Comparison of ENCODE assay signal across 8 cellular contexts in the genomic region with DNA sequence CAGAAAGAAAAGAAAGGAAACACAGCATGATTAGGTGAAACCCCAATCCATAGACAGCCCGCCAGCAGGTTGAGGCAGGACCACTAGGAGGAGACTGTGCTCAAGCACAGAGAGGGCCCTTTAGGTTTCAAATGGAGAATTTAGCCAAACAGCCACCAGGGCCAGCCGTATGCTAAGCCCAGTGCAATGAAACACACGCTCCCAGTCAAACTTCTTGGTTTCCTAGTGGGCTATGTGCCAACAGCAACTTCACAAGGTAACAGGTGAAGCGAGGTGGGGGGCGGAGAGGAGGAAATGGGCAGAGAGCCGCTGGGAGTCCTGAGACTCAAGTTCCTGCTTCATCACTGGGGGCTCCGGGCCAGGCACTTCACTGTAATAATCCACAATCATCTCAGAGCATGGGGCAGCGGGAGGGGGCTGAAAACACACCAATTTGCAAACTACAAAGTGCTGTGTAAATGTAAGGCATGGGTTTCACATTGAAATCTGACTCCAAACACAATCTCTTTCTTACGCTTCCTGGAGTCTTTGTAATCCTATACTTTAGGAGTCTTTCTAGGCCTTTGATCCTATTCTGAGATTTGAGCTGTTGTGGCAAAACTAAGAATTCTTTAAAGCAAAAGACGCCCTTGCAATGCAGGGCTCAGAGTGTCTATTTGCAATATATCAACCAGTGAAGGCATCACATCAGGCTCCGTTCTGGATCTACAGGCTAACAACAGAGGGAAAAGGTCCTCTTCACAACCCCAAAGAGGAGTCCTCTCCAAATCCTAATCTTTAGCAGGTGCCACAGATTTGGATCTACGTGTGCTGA.
DNase-seq lines count a peak whose midpoint lies in the region; ATAC-seq and TF ChIP-seq lines count a peak whose summit lies in the region.

No MANE protein-coding gene starts in this region.

- CTCF ChIA-PET in activated naive CD4-positive, alpha-beta T cell treated with anti-CD3 and anti-CD28 coated beads, Interleukin-2, amount 10 ng/mL, durations not matched to agents 7 days and 5 days (lab: Charles Lee): interaction anchor here (0.7 to 6.0 kb wide), 13 partner anchors 77 to 574 kb away, joined by 3 to 106 read pairs (median 5); no protein-coding TSS in a partner anchor

- H3K4me3 ChIP-seq in GM06990 (replicated peaks; ENCODE audit: low read depth, low read length): peak overlapping the region; percentile 11; the same call in 1 of the 2 replicates
- no peak overlapping the region for H3K4me3 ChIP-seq in right atrium auricular region

- peak; percentile 61 for ATAC-seq in GM21786 (IDR thresholded peaks at IDR 0.05; ENCODE audit: unreplicated experiment)

- no peaks in the 10 kb centered on the region for H3K27me3 Mint-ChIP-seq in activated naive CD4-positive, alpha-beta T cell treated with anti-CD3 and anti-CD28 coated beads, Interleukin-2, amount 10 ng/mL, durations not matched to agents 7 days and 5 days

- DNase-seq in GM06990 (ENCODE audit: extremely low read depth, insufficient read length) (peak; percentile 10), SK-MEL-5 (ENCODE audit: low read depth, low spot score) (peak; percentile 71), right atrium auricular region (ENCODE audit: low spot score) (no peak), NCI-H2171 (lab: John Stamatoyannopoulos, UW) (no peak)
- peak; percentile 76 for DNase-seq in activated naive CD4-positive, alpha-beta T cell treated with anti-CD3 and anti-CD28 coated beads, Interleukin-2, amount 10 ng/mL, durations not matched to agents 7 days and 5 days
- peak; percentile 72 for DNase-seq in stimulated activated CD4-positive, alpha-beta T cell treated with anti-CD3 and anti-CD28 coated beads, Interleukin-1b, Interleukin-23, amount 100 ng/mL, for 48 hours

- H3K4me3 Mint-ChIP-seq in activated naive CD4-positive, alpha-beta T cell treated with anti-CD3 and anti-CD28 coated beads, Interleukin-2, amount 10 ng/mL, durations not matched to agents 7 days and 5 days: peak overlapping the region; percentile 71

- H3K27me3 ChIP-seq in GM06990 (replicated peaks; ENCODE audit: control insufficient read depth, insufficient read depth, low read length): no peaks in the 10 kb centered on the region
- no peaks in the 10 kb centered on the region for H3K27me3 ChIP-seq in right atrium auricular region

- TF ChIP-seq CTCF in GM06990 (IDR thresholded peaks at IDR 0.05; ENCODE audit: insufficient read depth, low read length, poor library complexity, severe bottlenecking) (peak; percentile 93), right atrium auricular region (IDR thresholded peaks at IDR 0.05) (peak; percentile 19 to 63)

- H3K4me1 ChIP-seq in right atrium auricular region: peaks cover 0 to 17% of the 10 kb centered on the region in 2 donors

- in situ Hi-C loops in SK-MEL-5 (cut with HindIII; ENCODE audit: low pct_unique_long_range_greater_than_20kb, low sequenced_read_pairs): no loop called here

- H3K9me3 Mint-ChIP-seq in activated naive CD4-positive, alpha-beta T cell treated with anti-CD3 and anti-CD28 coated beads, Interleukin-2, amount 10 ng/mL, durations not matched to agents 7 days and 5 days: no peaks in the 10 kb centered on the region

- peaks cover 18% of the 10 kb centered on the region for H3K36me3 Mint-ChIP-seq in activated naive CD4-positive, alpha-beta T cell treated with anti-CD3 and anti-CD28 coated beads, Interleukin-2, amount 10 ng/mL, durations not matched to agents 7 days and 5 days

- H3K27ac Mint-ChIP-seq in activated naive CD4-positive, alpha-beta T cell treated with anti-CD3 and anti-CD28 coated beads, Interleukin-2, amount 10 ng/mL, durations not matched to agents 7 days and 5 days: peak overlapping the region; percentile 89

- H3K9me3 ChIP-seq in KOPT-K1 (ENCODE audit: insufficient read depth, low read length, poor library complexity, severe bottlenecking) (no peaks in the 10 kb centered on the region), right atrium auricular region (no peaks in the 10 kb centered on the region)

- H3K4me1 Mint-ChIP-seq in activated naive CD4-positive, alpha-beta T cell treated with anti-CD3 and anti-CD28 coated beads, Interleukin-2, amount 10 ng/mL, durations not matched to agents 7 days and 5 days: peaks cover 39% of the 10 kb centered on the region

- no peaks in the 10 kb centered on the region for H3K36me3 ChIP-seq in GM06990 (ENCODE audit: control insufficient read depth, insufficient read depth, low read length)
- H3K36me3 ChIP-seq in KOPT-K1 (ENCODE audit: insufficient read depth, low read length): peaks cover 5% of the 10 kb centered on the region; the same call in 1 of the 2 replicates
- no peaks in the 10 kb centered on the region for H3K36me3 ChIP-seq in right atrium auricular region

- peak overlapping the region; percentile 66 for H3K27ac ChIP-seq in KOPT-K1 (ENCODE audit: low read depth, low read length, poor library complexity, severe bottlenecking)
- no peak overlapping the region for H3K27ac ChIP-seq in right atrium auricular region

Comparison
In these comparisons a context has a peak if more than half of its experiments do, and no peak if none do; other contexts are left out.
1. DNase-seq: peak in GM06990 (single experiment), SK-MEL-5 (single experiment), activated naive CD4-positive, alpha-beta T cell treated with anti-CD3 and anti-CD28 coated beads, Interleukin-2, amount 10 ng/mL, durations not matched to agents 7 days and 5 days (single experiment) and stimulated activated CD4-positive, alpha-beta T cell treated with anti-CD3 and anti-CD28 coated beads, Interleukin-1b, Interleukin-23, amount 100 ng/mL, for 48 hours (single experiment); none in right atrium auricular region (single experiment) and NCI-H2171 (single experiment).